Comparison of ENCODE assay signal across 8 cellular contexts in genomic region chrX:139203681-139204575, GRCh38.
DNase-seq lines count a peak whose midpoint lies in the region; ATAC-seq and TF ChIP-seq lines count a peak whose summit lies in the region.

No MANE protein-coding gene starts in this region.

- H3K36me3 ChIP-seq in GM23248 (ENCODE audit: low read depth) (no peaks in the 10 kb centered on the region), gastrocnemius medialis (no peaks in the 10 kb centered on the region)

- H3K27me3 Mint-ChIP-seq in activated T-cell treated with anti-CD3 and anti-CD28 coated beads, Interleukin-2, amount 50 U/mL, for 24 hours: peaks cover 83% of the 10 kb centered on the region

- in situ Hi-C loops in GM23248 (cut with MboI) (no loop called here), gastrocnemius medialis (cut with MboI; ENCODE audit: low sequenced_read_pairs in 4 of 4) (no loop called here)

- H3K4me3 ChIP-seq in GM23248: peak overlapping the region; percentile 76
- peak overlapping the region; percentile 62 to 70 (median 64) for H3K4me3 ChIP-seq in gastrocnemius medialis

- intact Hi-C loops in left ventricle myocardium superior (cut with micrococcal nuclease) (no loop called here), gastrocnemius medialis (cut with DNase I; ENCODE audit: low total_unique reads) (no loop called here)

- H2AFZ ChIP-seq in GM23248: peak overlapping the region; percentile 90

- no peaks in the 10 kb centered on the region for H3K79me2 ChIP-seq in GM23248 (ENCODE audit: insufficient read depth)

- no peaks in the 10 kb centered on the region for H3K9me3 Mint-ChIP-seq in activated T-cell treated with anti-CD3 and anti-CD28 coated beads, Interleukin-2, amount 50 U/mL, for 24 hours

- H3K9ac ChIP-seq in GM23248: peak overlapping the region; percentile 73

- H3K4me2 ChIP-seq in GM23248 (ENCODE audit: unreplicated experiment): peak overlapping the region; percentile 88

- peak in 1 of 5 experiments; percentile 19 for TF ChIP-seq CTCF in gastrocnemius medialis (IDR thresholded peaks at IDR 0.05 in 4 of 5, conservative IDR thresholded peaks at IDR 0.05 in 1 of 5)

- H3K36me3 Mint-ChIP-seq in activated T-cell treated with anti-CD3 and anti-CD28 coated beads, Interleukin-2, amount 50 U/mL, for 24 hours (ENCODE audit: low read depth): no peaks in the 10 kb centered on the region

- H4K20me1 ChIP-seq in GM23248 (ENCODE audit: insufficient read depth): no peaks in the 10 kb centered on the region

- H3K4me1 Mint-ChIP-seq in activated T-cell treated with anti-CD3 and anti-CD28 coated beads, Interleukin-2, amount 50 U/mL, for 24 hours (ENCODE audit: low read depth): peaks cover 4% of the 10 kb centered on the region

- peak in 1 of 2 donors; percentile 10 for TF ChIP-seq POLR2A in gastrocnemius medialis (IDR thresholded peaks at IDR 0.05)

- H3K4me1 ChIP-seq in GM23248 (ENCODE audit: insufficient read depth) (no peaks in the 10 kb centered on the region), gastrocnemius medialis (peaks cover 15 to 18% of the 10 kb centered on the region in 2 donors)

- no peaks in the 10 kb centered on the region for H3K9me2 ChIP-seq in GM23248 (ENCODE audit: insufficient read depth)

- no peak overlapping the region for H3K4me3 Mint-ChIP-seq in activated T-cell treated with anti-CD3 and anti-CD28 coated beads, Interleukin-2, amount 50 U/mL, for 24 hours

- peak; percentile 59 for DNase-seq in GM23248
- DNase-seq in SW480 (ENCODE audit: low spot score): peak; percentile 21
- peak; percentile 25 for DNase-seq in left ventricle myocardium superior
- DNase-seq in gastrocnemius medialis: no peak
- DNase-seq in NCI-H2227 (lab: John Stamatoyannopoulos, UW; ENCODE audit: unreplicated experiment): no peak
- DNase-seq in activated T-cell treated with anti-CD3 and anti-CD28 coated beads, Interleukin-2, amount 50 U/mL, for 24 hours: no peak

- H3K27me3 ChIP-seq in GM23248 (replicated peaks; ENCODE audit: insufficient read depth) (0 out of 2 replicates have a peak, but pooled peaks cover 4% of the 10 kb centered on the region), gastrocnemius medialis (no peaks in the 10 kb centered on the region)

- 0 out of 2 replicates have a peak, but pooled peaks cover 6% of the 10 kb centered on the region for H3F3A ChIP-seq in GM23248 (ENCODE audit: insufficient read depth)

- H3K27ac ChIP-seq in GM23248: no peak overlapping the region
- H3K27ac ChIP-seq in gastrocnemius medialis: peak overlapping the region; percentile 83 to 93 (median 86)

- 1% methylated on average over 18 to 35 of the region's 97 CpGs for WGBS in GM23248 (ENCODE audit: low coverage in 1 of 2, low lambda C conversion rate in 2 of 2, missing lambda C conversion rate in 2 of 2), 2 experiments

- peak; percentile 64 for ATAC-seq in left ventricle myocardium superior
- peak; percentile 25 to 30 for ATAC-seq in gastrocnemius medialis
- ATAC-seq in GM18907 (IDR thresholded peaks at IDR 0.05; ENCODE audit: unreplicated experiment): no peak
- no peak for ATAC-seq in GM18858 (IDR thresholded peaks at IDR 0.05; ENCODE audit: unreplicated experiment)

- H3K9me3 ChIP-seq in GM23248 (ENCODE audit: low read depth) (no peaks in the 10 kb centered on the region), gastrocnemius medialis (no peaks in the 10 kb centered on the region)

- H3K27ac Mint-ChIP-seq in activated T-cell treated with anti-CD3 and anti-CD28 coated beads, Interleukin-2, amount 50 U/mL, for 24 hours: no peak overlapping the region

Comparison
In these comparisons a context has a peak if more than half of its experiments do, and no peak if none do; other contexts are left out.
1. DNase-seq: peak in GM23248 (single experiment), SW480 (single experiment) and left ventricle myocardium superior (single experiment); none in gastrocnemius medialis (0 of 2), NCI-H2227 (single experiment) and activated T-cell treated with anti-CD3 and anti-CD28 coated beads, Interleukin-2, amount 50 U/mL, for 24 hours (single experiment).
2. ATAC-seq: peak in left ventricle myocardium superior (single experiment) and gastrocnemius medialis (2 of 2); none in GM18907 (single experiment) and GM18858 (single experiment).